10 cellular contexts compared by ENCODE assay signal in the genomic region with DNA sequence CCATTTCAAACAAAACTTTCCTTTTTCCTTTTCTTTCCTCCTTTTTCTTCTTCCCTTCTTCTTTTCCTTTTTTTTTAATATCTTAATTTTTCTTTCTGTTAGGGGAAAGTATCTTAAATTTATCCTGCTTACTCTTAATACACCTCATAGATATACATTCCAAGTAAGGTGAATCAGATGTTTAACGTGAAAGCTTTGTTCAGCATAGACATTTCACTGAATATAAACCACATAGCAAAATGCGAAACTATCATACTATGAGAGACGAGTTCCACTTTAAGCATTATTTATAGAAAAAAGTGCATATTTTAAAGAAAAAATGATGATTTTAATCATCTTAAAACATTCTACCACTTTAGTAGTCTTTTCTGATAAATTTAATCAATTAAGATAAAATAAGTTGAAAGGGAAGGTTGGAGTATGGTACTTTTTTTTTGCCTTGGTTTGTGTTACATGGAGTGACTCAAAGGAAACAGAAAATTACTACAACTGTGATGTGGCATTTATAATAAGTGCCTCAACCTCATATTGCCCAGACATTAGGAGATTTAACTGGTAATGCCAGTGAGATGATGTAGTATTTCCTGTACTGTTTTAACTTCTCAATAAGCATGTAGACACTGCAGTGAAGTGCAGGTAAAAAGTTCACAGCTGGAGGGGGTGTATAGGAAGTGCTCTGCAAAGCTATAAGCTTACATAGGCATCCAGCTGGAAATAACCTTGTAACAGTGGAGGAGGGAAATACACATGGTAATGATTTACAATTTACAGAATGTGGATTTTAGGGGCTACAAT.
DNase-seq lines count a peak whose midpoint lies in the region; ATAC-seq and TF ChIP-seq lines count a peak whose summit lies in the region.
"Had no signal": no experiment of that assay in that cellular context is flagged by ENCODE, and none has a peak within 500 bp of the region (broad histone marks: within the 10 kb centered on the region; RNA-seq: fewer than 3 reads in every experiment).

No MANE protein-coding gene starts in this region.

- ATAC-seq in HG03571 (IDR thresholded peaks at IDR 0.05; ENCODE audit: unreplicated experiment), result peak; percentile 78

- 96% methylated on average over 3 of the region's 3 CpGs for whole genome bisulfite sequencing in mammary epithelial cell (ENCODE audit: low coverage, missing lambda C conversion rate)

- H3K27me3 ChIP-seq in breast epithelium (no peaks in the 10 kb centered on the region), mammary epithelial cell (ENCODE audit: insufficient read depth, low read length) (no peaks in the 10 kb centered on the region), Peyer's patch (no peaks in the 10 kb centered on the region)

- H3K9ac ChIP-seq in mammary epithelial cell (ENCODE audit: insufficient read depth, low read length), result no peak overlapping the region

- in situ Hi-C loops in mammary epithelial cell (cut with MboI; ENCODE audit: low sequenced_read_pairs in 2 of 2), result no loop called here

- H3K36me3 ChIP-seq in breast epithelium (no peaks in the 10 kb centered on the region), mammary epithelial cell (ENCODE audit: insufficient read depth, low read length) (no peaks in the 10 kb centered on the region), Peyer's patch (no peaks in the 10 kb centered on the region)

- H3K27ac ChIP-seq in breast epithelium (peak overlapping the region; percentile 45 to 54), mammary epithelial cell (ENCODE audit: insufficient read depth, low read depth, low read length) (no peak overlapping the region), Peyer's patch (no peak overlapping the region)

- DNase-seq in breast epithelium (ENCODE audit: low spot score in 2 of 2) (no peak), MCF 10A (ENCODE audit: unreplicated experiment) (no peak), mammary epithelial cell (peak; percentile 44), Peyer's patch (no peak), NK-92 (lab: John Stamatoyannopoulos, UW; ENCODE audit: unreplicated experiment) (no peak), ureter (ENCODE audit: low spot score) (no peak)
- DNase-seq: activated B cell treated with CpG ODN at 0.5 μM for 24 hours had no signal

- no peaks in the 10 kb centered on the region for H3K9me3 Mint-ChIP-seq in MCF 10A (ENCODE audit: unreplicated experiment)
- no peaks in the 10 kb centered on the region for H3K9me3 Mint-ChIP-seq in stimulated activated naive CD8-positive, alpha-beta T cell treated with anti-CD3 and anti-CD28 coated beads, Interleukin-15, Interleukin-2, amounts not matched to agents 100 ng/mL and 50 ng/mL, for 24 hours
- H3K9me3 Mint-ChIP-seq: activated B cell treated with CpG ODN at 0.5 μM for 24 hours; CD8-positive, alpha-beta memory T cell had no signal

- intact Hi-C loops in breast epithelium (cut with DNase I; ENCODE audit: low total_unique reads) (no loop called here), MCF 10A (cut with micrococcal nuclease) (no loop called here), mammary epithelial cell (cut with micrococcal nuclease) (no loop called here)

- TF ChIP-seq POLR2A in breast epithelium (IDR thresholded peaks at IDR 0.05), result no peak
- no peak for TF ChIP-seq POLR2A in Peyer's patch (IDR thresholded peaks at IDR 0.05)

- no peak overlapping the region for H3K27ac Mint-ChIP-seq in MCF 10A (ENCODE audit: low read depth, unreplicated experiment)
- H3K27ac Mint-ChIP-seq in stimulated activated naive CD8-positive, alpha-beta T cell treated with anti-CD3 and anti-CD28 coated beads, Interleukin-15, Interleukin-2, amounts not matched to agents 100 ng/mL and 50 ng/mL, for 24 hours, result peak overlapping the region; percentile 93
- H3K27ac Mint-ChIP-seq: activated B cell treated with CpG ODN at 0.5 μM for 24 hours had no signal

- dilution Hi-C loops in mammary epithelial cell (cut with HindIII; ENCODE audit: low sequenced_read_pairs), result no loop called here

- H4K20me1 ChIP-seq in mammary epithelial cell (ENCODE audit: insufficient read depth, low read length), result no peaks in the 10 kb centered on the region

- H3K4me3 Mint-ChIP-seq in MCF 10A (ENCODE audit: unreplicated experiment), result no peak overlapping the region
- peak overlapping the region; percentile 64 for H3K4me3 Mint-ChIP-seq in stimulated activated naive CD8-positive, alpha-beta T cell treated with anti-CD3 and anti-CD28 coated beads, Interleukin-15, Interleukin-2, amounts not matched to agents 100 ng/mL and 50 ng/mL, for 24 hours
- H3K4me3 Mint-ChIP-seq: activated B cell treated with CpG ODN at 0.5 μM for 24 hours; CD8-positive, alpha-beta memory T cell had no signal

- BruUV-seq in MCF 10A (replicated peaks; lab: Mats Ljungman, UMichigan), result no TSS peak
- no TSS peak for BruUV-seq in mammary epithelial cell (replicated peaks; lab: Mats Ljungman, UMichigan)

- no peaks in the 10 kb centered on the region for H3K4me1 Mint-ChIP-seq in MCF 10A (ENCODE audit: insufficient read depth, unreplicated experiment)
- peaks cover 80% of the 10 kb centered on the region for H3K4me1 Mint-ChIP-seq in stimulated activated naive CD8-positive, alpha-beta T cell treated with anti-CD3 and anti-CD28 coated beads, Interleukin-15, Interleukin-2, amounts not matched to agents 100 ng/mL and 50 ng/mL, for 24 hours (ENCODE audit: low read depth)

- no peak overlapping the region for H3K4me2 ChIP-seq in mammary epithelial cell (ENCODE audit: insufficient read depth, low read depth, low read length)

- H3K79me2 ChIP-seq in mammary epithelial cell (ENCODE audit: insufficient read depth, low read length), result no peaks in the 10 kb centered on the region

- no peaks in the 10 kb centered on the region for H3K27me3 Mint-ChIP-seq in MCF 10A (ENCODE audit: insufficient read depth, unreplicated experiment)
- no peaks in the 10 kb centered on the region for H3K27me3 Mint-ChIP-seq in stimulated activated naive CD8-positive, alpha-beta T cell treated with anti-CD3 and anti-CD28 coated beads, Interleukin-15, Interleukin-2, amounts not matched to agents 100 ng/mL and 50 ng/mL, for 24 hours
- H3K27me3 Mint-ChIP-seq: activated B cell treated with CpG ODN at 0.5 μM for 24 hours; CD8-positive, alpha-beta memory T cell had no signal

- H3K4me3 ChIP-seq in breast epithelium (no peak overlapping the region), mammary epithelial cell (replicated peaks in 1 of 3; ENCODE audit: insufficient read depth in 1 of 3, low read depth in 2 of 3, low read length in 3 of 3) (no peak overlapping the region), Peyer's patch (no peak overlapping the region)

- CTCF ChIA-PET in MCF 10A (lab: Yijun Ruan, JAX) (interaction anchor here (1.2 to 5.9 kb wide), 3 partner anchors 9 to 332 kb away, joined by 3 to 34 read pairs (median 4); a partner anchor contains a TSS), mammary epithelial cell (lab: Charles Lee; ENCODE audit: low non-redundant PET) (no interaction called here)

- H3K9me3 ChIP-seq in breast epithelium, result no peaks in the 10 kb centered on the region
- no peaks in the 10 kb centered on the region for H3K9me3 ChIP-seq in mammary epithelial cell (replicated peaks; ENCODE audit: insufficient read depth, low read length)
- H3K9me3 ChIP-seq in Peyer's patch, result no peaks in the 10 kb centered on the region

- H2AFZ ChIP-seq in mammary epithelial cell (ENCODE audit: low read depth, low read length), result no peak overlapping the region

- TF ChIP-seq CTCF in breast epithelium (IDR thresholded peaks at IDR 0.05), result no peak
- no peak for TF ChIP-seq CTCF in MCF 10A (IDR thresholded peaks at IDR 0.05; ENCODE audit: unreplicated experiment)
- TF ChIP-seq CTCF in mammary epithelial cell (conservative IDR thresholded peaks at IDR 0.05 in 1 of 2, IDR thresholded peaks at IDR 0.05 in 1 of 2; ENCODE audit: extremely low read depth in 1 of 2, insufficient read depth in 1 of 2, low read depth in 1 of 2, low read length in 2 of 2), result no peak
- no peak for TF ChIP-seq CTCF in Peyer's patch (IDR thresholded peaks at IDR 0.05)

- POLR2A ChIA-PET in MCF 10A (lab: Yijun Ruan, JAX), result interaction anchor here (1.5 kb wide), 1 partner anchor 281 kb away, joined by 7 read pairs; a partner anchor contains a TSS

- H3K36me3 Mint-ChIP-seq in MCF 10A (ENCODE audit: insufficient read depth, unreplicated experiment), result peaks cover 4% of the 10 kb centered on the region
- peaks cover 39% of the 10 kb centered on the region for H3K36me3 Mint-ChIP-seq in stimulated activated naive CD8-positive, alpha-beta T cell treated with anti-CD3 and anti-CD28 coated beads, Interleukin-15, Interleukin-2, amounts not matched to agents 100 ng/mL and 50 ng/mL, for 24 hours (ENCODE audit: low read depth)

- H3K4me1 ChIP-seq in breast epithelium (peaks cover 0 to 15% of the 10 kb centered on the region in 2 donors), mammary epithelial cell (ENCODE audit: insufficient read depth, low read length) (no peaks in the 10 kb centered on the region), Peyer's patch (peaks cover 0 to 3% (median 0%) of the 10 kb centered on the region in 4 donors)

Comparison
In these comparisons a context has a peak if more than half of its experiments do, and no peak if none do; other contexts are left out.
1. H3K27ac ChIP-seq: peak in breast epithelium (2 of 2); none in mammary epithelial cell (single experiment) and Peyer's patch (0 of 4).